ENCODE assay signal across 8 cellular contexts in genomic region chr1:86915737-86916235, GRCh38. TPM values are rescaled to one million over a fixed set of nuclear protein-coding genes. Genes with fewer than 3 reads are reported as not detected.
A peak's percentile ranks its signal among the peaks of the same experiment; 100 is the strongest.
DNase-seq lines count a peak whose midpoint lies in the region; ATAC-seq, FAIRE-seq and TF ChIP-seq lines count a peak whose summit lies in the region.

No MANE protein-coding gene starts in this region.

- WGBS in gastroesophageal sphincter (ENCODE audit: low coverage in 1 of 2), 2 donors, result 2% methylated on average over 13 to 14 of the region's 14 CpGs

- no peak overlapping the region for H3K27ac Mint-ChIP-seq in activated CD4-positive, alpha-beta T cell treated with anti-CD3 and anti-CD28 coated beads, Interleukin-2, amount 10 ng/mL, durations not matched to agents 7 days and 5 days

- no peak overlapping the region for H3K4me3 Mint-ChIP-seq in activated CD4-positive, alpha-beta T cell treated with anti-CD3 and anti-CD28 coated beads, Interleukin-2, amount 10 ng/mL, durations not matched to agents 7 days and 5 days

- peaks cover 2% of the 10 kb centered on the region for H3K9me3 Mint-ChIP-seq in activated CD4-positive, alpha-beta T cell treated with anti-CD3 and anti-CD28 coated beads, Interleukin-2, amount 10 ng/mL, durations not matched to agents 7 days and 5 days

- POLR2A ChIA-PET in PC-3 (lab: Charles Lee; ENCODE audit: unreplicated experiment), result no interaction called here
- POLR2A ChIA-PET in activated CD4-positive, alpha-beta T cell treated with anti-CD3 and anti-CD28 coated beads, Interleukin-2, amount 10 ng/mL, durations not matched to agents 7 days and 5 days (lab: Charles Lee), result interaction anchor here (0.5 kb wide), 1 partner anchor 26 kb away, joined by 3 read pairs; no protein-coding TSS in a partner anchor

- H3K36me3 Mint-ChIP-seq in activated CD4-positive, alpha-beta T cell treated with anti-CD3 and anti-CD28 coated beads, Interleukin-2, amount 10 ng/mL, durations not matched to agents 7 days and 5 days (ENCODE audit: low read depth), result peaks cover 13% of the 10 kb centered on the region

- peaks cover 22% of the 10 kb centered on the region for H4K20me1 ChIP-seq in PC-3 (ENCODE audit: low read length)

- no peaks in the 10 kb centered on the region for H3K9me2 ChIP-seq in PC-3 (replicated peaks; ENCODE audit: low read length)

- TF ChIP-seq POLR2A in GM12891 (IDR thresholded peaks at IDR 0.05; ENCODE audit: low read depth, low read length) (no peak), gastroesophageal sphincter (IDR thresholded peaks at IDR 0.05) (no peak)

- intact Hi-C loops in PC-3 (cut with micrococcal nuclease), result loop anchor here (2.0 to 10.0 kb wide), 4 partner anchors 49 to 211 kb away; partner anchors contain the start of gene SH3GLB1

- H3K27me3 Mint-ChIP-seq in activated CD4-positive, alpha-beta T cell treated with anti-CD3 and anti-CD28 coated beads, Interleukin-2, amount 10 ng/mL, durations not matched to agents 7 days and 5 days, result no peaks in the 10 kb centered on the region

- peak; percentile 41 for FAIRE-seq in GM12891 (lab: Jason Lieb, UNC)

- H3K4me1 Mint-ChIP-seq in activated CD4-positive, alpha-beta T cell treated with anti-CD3 and anti-CD28 coated beads, Interleukin-2, amount 10 ng/mL, durations not matched to agents 7 days and 5 days, result peaks cover 28% of the 10 kb centered on the region

- H3K4me3 ChIP-seq in PC-3 (ENCODE audit: low read length) (peak overlapping the region; percentile 99), gastroesophageal sphincter (peak overlapping the region; percentile 82 to 94), skeletal muscle satellite cell (ENCODE audit: low read length) (peak overlapping the region; percentile 98)

- no peak for TF ChIP-seq CTCF in PC-3 (conservative IDR thresholded peaks at IDR 0.05; ENCODE audit: low read depth, low read length)
- no peak for TF ChIP-seq CTCF in gastroesophageal sphincter (IDR thresholded peaks at IDR 0.05)

- H3K27ac ChIP-seq in PC-3 (ENCODE audit: low read length) (no peak overlapping the region), gastroesophageal sphincter (peak overlapping the region; percentile 78 to 97 (median 92))

- no peak for DNase-seq in GM12891 (ENCODE audit: insufficient read length, low spot score)
- DNase-seq in PC-3, result no peak
- DNase-seq in stimulated activated CD4-positive, alpha-beta T cell treated with anti-CD3 and anti-CD28 coated beads, Interleukin-4, amount 100 ng/mL, for 24 hours, result no peak
- no peak for DNase-seq in NCI-H187 (lab: John Stamatoyannopoulos, UW)
- no peak for DNase-seq in activated CD4-positive, alpha-beta T cell treated with anti-CD3 and anti-CD28 coated beads, Interleukin-2, amount 10 ng/mL, durations not matched to agents 7 days and 5 days
- DNase-seq in activated gamma-delta T cell treated with Interleukin-2 at 50 U/mL for 16 hours, result no peak

- no peaks in the 10 kb centered on the region for H3K9me3 ChIP-seq in PC-3 (ENCODE audit: low read length)
- H3K9me3 ChIP-seq in gastroesophageal sphincter, result no peaks in the 10 kb centered on the region
- H3K9me3 ChIP-seq in skeletal muscle satellite cell (replicated peaks; ENCODE audit: low read length), result no peaks in the 10 kb centered on the region

- H3K27me3 ChIP-seq in PC-3 (ENCODE audit: low read length), result no peaks in the 10 kb centered on the region
- H3K27me3 ChIP-seq in gastroesophageal sphincter, result no peaks in the 10 kb centered on the region
- no peaks in the 10 kb centered on the region for H3K27me3 ChIP-seq in skeletal muscle satellite cell (ENCODE audit: control insufficient read depth, insufficient read depth, low read length)

- CTCF ChIA-PET in PC-3 (lab: Charles Lee), result interaction anchor here (0.6 to 2.3 kb wide), 2 partner anchors 49 to 336 kb away, joined by 3 to 8 read pairs; no protein-coding TSS in a partner anchor
- CTCF ChIA-PET in activated CD4-positive, alpha-beta T cell treated with anti-CD3 and anti-CD28 coated beads, Interleukin-2, amount 10 ng/mL, durations not matched to agents 7 days and 5 days (lab: Charles Lee), result interaction anchor here (1.3 to 2.6 kb wide), 2 partner anchors 110 to 211 kb away, joined by 4 to 14 read pairs; partner anchors contain the start of gene SH3GLB1

- H3K4me2 ChIP-seq in PC-3 (ENCODE audit: low read length) (peak overlapping the region; percentile 96), skeletal muscle satellite cell (ENCODE audit: low read length) (peak overlapping the region; percentile 97)

- no TSS peak for BruUV-seq in PC-3 (replicated peaks; lab: Mats Ljungman, UMichigan)

- H3K4me1 ChIP-seq in PC-3 (ENCODE audit: insufficient read depth, low read length) (peaks cover 28% of the 10 kb centered on the region), gastroesophageal sphincter (peaks cover 6 to 46% (median 16%) of the 10 kb centered on the region in 3 donors), skeletal muscle satellite cell (ENCODE audit: control insufficient read depth, insufficient read depth, low read length) (peaks cover 15% of the 10 kb centered on the region)

- TF ChIP-seq EP300 in gastroesophageal sphincter (IDR thresholded peaks at IDR 0.05), result no peak

- peak overlapping the region; percentile 98 for H2AFZ ChIP-seq in PC-3 (ENCODE audit: low read length)

- H3K79me2 ChIP-seq in PC-3 (ENCODE audit: low read length), result peaks cover 80% of the 10 kb centered on the region

- peak overlapping the region; percentile 76 for H3K9ac ChIP-seq in PC-3 (ENCODE audit: low read length)
- peak overlapping the region; percentile 81 for H3K9ac ChIP-seq in skeletal muscle satellite cell (ENCODE audit: low read depth, low read length)

- H3K36me3 ChIP-seq in PC-3 (ENCODE audit: low read depth, low read length), result 0 out of 2 replicates have a peak, but pooled peaks cover 1% of the 10 kb centered on the region
- no peaks in the 10 kb centered on the region for H3K36me3 ChIP-seq in gastroesophageal sphincter
- H3K36me3 ChIP-seq in skeletal muscle satellite cell (ENCODE audit: insufficient read depth, low read length), result no peaks in the 10 kb centered on the region

- H3F3A ChIP-seq in PC-3 (ENCODE audit: low read length, unreplicated experiment), result no peaks in the 10 kb centered on the region

- ATAC-seq in PC-3 (no peak), gastroesophageal sphincter (no peak)

TF ChIP-seq in GM12891, 5 proteins besides CTCF, POLR2A, EP300 and RAD21:
- TF ChIP-seq TAF1 (IDR thresholded peaks at IDR 0.05; ENCODE audit: low read depth, low read length) (no peak), SPI1 (IDR thresholded peaks at IDR 0.05; ENCODE audit: low read depth, low read length) (no peak), PAX5 (IDR thresholded peaks at IDR 0.05; ENCODE audit: insufficient read depth, low read length, severe bottlenecking) (no peak), POU2F2 (IDR thresholded peaks at IDR 0.05; ENCODE audit: low read depth, low read length) (no peak), POLR2AphosphoS5 (IDR thresholded peaks at IDR 0.05; ENCODE audit: low read depth, low read length) (no peak)

RNA-seq across cellular contexts. Expression of gene HS2ST1, which starts 1.4 kb away (rescaled TPM):
- 11.9 TPM for polyA plus RNA-seq in GM12891 (2012; ENCODE audit: low read depth, missing spikeins)
- total RNA-seq in PC-3 (2014; rRNA removed), result 13.8 and 15.3 TPM in 2 replicates
- 10 to 100 TPM; 10.3 to 17.0 (median 11.7) TPM for total RNA-seq in gastroesophageal sphincter
- total RNA-seq in skeletal muscle satellite cell (2012; rRNA removed), result 18.8 and 28.6 TPM in 2 replicates
- total RNA-seq in activated CD4-positive, alpha-beta T cell treated with anti-CD3 and anti-CD28 coated beads, Interleukin-2, amount 10 ng/mL, durations not matched to agents 7 days and 5 days, result 10 to 100 TPM; 20.6 to 23.0 TPM

RNA-seq across cellular contexts. Expression of gene SELENOF, which starts 1.9 kb away (rescaled TPM):
- 87.9 TPM for polyA plus RNA-seq in GM12891 (2012; ENCODE audit: low read depth, missing spikeins)
- total RNA-seq in PC-3 (2014; rRNA removed) (143 and 174 TPM in 2 replicates), gastroesophageal sphincter (100 to 1,000 TPM in 2 of 4 donors, 10 to 100 TPM in 2; 71.0 to 123 (median 102) TPM)
- total RNA-seq in skeletal muscle satellite cell (2012; rRNA removed), result 171 TPM in 2 replicates
- 100 to 1,000 TPM; 175 to 200 TPM for total RNA-seq in activated CD4-positive, alpha-beta T cell treated with anti-CD3 and anti-CD28 coated beads, Interleukin-2, amount 10 ng/mL, durations not matched to agents 7 days and 5 days
